1 cellular context compared by ENCODE assay signal in the genomic region with DNA sequence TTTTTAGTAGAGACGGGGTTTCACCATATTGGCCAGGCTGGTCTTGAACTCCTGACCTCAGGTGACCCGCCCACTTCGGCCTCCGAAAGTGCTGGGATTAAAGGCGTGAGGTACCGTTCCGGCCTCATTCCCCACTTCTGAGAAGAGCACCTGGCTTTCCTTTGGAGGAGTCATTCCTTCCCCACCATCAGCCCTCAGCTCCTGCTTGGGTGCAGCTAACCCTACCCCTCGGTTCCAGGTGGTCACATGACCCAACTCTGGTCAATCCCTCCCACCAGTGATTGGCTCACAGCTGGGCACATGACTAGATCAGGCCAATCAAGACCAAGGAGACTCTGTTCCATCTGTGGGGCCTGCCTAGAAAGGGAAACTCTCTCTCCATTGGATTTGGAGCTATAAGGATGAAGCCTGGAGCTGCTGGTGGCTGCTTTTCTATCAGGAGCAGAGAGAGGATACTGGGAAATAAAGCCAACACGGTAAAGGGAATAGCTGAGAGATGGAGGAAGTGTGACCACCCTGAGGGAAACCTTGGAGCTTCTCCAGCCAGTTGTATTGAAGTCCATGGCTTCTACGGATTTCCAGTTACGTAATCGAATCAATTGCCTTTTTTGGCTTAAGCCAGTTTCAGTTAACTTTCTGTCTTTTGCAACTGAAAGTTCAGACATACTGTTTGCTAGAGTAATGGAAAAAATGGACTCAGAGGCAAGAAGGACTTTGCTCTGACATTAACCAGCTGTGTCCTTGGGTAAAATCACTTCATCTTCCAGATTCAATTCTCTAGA.
TF ChIP-seq lines count a peak whose summit lies in the region.

No MANE protein-coding gene starts in this region.

TF ChIP-seq in HepG2, 621 proteins besides CTCF, POLR2A, EP300 and RAD21 (continued from another document):
- TF ChIP-seq, protein P1, sequence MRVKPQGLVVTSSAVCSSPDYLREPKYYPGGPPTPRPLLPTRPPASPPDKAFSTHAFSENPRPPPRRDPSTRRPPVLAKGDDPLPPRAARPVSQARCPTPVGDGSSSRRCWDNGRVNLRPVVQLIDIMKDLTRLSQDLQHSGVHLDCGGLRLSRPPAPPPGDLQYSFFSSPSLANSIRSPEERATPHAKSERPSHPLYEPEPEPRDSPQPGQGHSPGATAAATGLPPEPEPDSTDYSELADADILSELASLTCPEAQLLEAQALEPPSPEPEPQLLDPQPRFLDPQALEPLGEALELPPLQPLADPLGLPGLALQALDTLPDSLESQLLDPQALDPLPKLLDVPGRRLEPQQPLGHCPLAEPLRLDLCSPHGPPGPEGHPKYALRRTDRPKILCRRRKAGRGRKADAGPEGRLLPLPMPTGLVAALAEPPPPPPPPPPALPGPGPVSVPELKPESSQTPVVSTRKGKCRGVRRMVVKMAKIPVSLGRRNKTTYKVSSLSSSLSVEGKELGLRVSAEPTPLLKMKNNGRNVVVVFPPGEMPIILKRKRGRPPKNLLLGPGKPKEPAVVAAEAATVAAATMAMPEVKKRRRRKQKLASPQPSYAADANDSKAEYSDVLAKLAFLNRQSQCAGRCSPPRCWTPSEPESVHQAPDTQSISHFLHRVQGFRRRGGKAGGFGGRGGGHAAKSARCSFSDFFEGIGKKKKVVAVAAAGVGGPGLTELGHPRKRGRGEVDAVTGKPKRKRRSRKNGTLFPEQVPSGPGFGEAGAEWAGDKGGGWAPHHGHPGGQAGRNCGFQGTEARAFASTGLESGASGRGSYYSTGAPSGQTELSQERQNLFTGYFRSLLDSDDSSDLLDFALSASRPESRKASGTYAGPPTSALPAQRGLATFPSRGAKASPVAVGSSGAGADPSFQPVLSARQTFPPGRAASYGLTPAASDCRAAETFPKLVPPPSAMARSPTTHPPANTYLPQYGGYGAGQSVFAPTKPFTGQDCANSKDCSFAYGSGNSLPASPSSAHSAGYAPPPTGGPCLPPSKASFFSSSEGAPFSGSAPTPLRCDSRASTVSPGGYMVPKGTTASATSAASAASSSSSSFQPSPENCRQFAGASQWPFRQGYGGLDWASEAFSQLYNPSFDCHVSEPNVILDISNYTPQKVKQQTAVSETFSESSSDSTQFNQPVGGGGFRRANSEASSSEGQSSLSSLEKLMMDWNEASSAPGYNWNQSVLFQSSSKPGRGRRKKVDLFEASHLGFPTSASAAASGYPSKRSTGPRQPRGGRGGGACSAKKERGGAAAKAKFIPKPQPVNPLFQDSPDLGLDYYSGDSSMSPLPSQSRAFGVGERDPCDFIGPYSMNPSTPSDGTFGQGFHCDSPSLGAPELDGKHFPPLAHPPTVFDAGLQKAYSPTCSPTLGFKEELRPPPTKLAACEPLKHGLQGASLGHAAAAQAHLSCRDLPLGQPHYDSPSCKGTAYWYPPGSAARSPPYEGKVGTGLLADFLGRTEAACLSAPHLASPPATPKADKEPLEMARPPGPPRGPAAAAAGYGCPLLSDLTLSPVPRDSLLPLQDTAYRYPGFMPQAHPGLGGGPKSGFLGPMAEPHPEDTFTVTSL (CRISPR knock-in tag; IDR thresholded peaks at IDR 0.05; ENCODE audit: borderline replicate concordance), result peak; percentile 69; the same call in 1 of the 2 replicates
- TF ChIP-seq SMAD9 (CRISPR knock-in tag; IDR thresholded peaks at IDR 0.05), result no peak
- TF ChIP-seq, protein P2, sequence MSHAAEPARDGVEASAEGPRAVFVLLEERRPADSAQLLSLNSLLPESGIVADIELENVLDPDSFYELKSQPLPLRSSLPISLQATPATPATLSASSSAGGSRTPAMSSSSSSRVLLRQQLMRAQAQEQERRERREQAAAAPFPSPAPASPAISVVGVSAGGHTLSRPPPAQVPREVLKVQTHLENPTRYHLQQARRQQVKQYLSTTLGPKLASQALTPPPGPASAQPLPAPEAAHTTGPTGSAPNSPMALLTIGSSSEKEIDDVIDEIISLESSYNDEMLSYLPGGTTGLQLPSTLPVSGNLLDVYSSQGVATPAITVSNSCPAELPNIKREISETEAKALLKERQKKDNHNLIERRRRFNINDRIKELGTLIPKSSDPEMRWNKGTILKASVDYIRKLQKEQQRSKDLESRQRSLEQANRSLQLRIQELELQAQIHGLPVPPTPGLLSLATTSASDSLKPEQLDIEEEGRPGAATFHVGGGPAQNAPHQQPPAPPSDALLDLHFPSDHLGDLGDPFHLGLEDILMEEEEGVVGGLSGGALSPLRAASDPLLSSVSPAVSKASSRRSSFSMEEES (CRISPR knock-in tag; IDR thresholded peaks at IDR 0.05), result 0 out of 2 replicates have a peak, but pooled peaks have one; percentile 21
- TF ChIP-seq CCDC6 (CRISPR knock-in tag; IDR thresholded peaks at IDR 0.05), result 0 out of 2 replicates have a peak, but pooled peaks have one; percentile 53
- no peak for TF ChIP-seq ZSCAN30 (CRISPR knock-in tag; IDR thresholded peaks at IDR 0.05)
- TF ChIP-seq, protein P3, sequence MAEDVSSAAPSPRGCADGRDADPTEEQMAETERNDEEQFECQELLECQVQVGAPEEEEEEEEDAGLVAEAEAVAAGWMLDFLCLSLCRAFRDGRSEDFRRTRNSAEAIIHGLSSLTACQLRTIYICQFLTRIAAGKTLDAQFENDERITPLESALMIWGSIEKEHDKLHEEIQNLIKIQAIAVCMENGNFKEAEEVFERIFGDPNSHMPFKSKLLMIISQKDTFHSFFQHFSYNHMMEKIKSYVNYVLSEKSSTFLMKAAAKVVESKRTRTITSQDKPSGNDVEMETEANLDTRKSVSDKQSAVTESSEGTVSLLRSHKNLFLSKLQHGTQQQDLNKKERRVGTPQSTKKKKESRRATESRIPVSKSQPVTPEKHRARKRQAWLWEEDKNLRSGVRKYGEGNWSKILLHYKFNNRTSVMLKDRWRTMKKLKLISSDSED (CRISPR knock-in tag; IDR thresholded peaks at IDR 0.05), result no peak
- peak; percentile 76 for TF ChIP-seq NFYC (CRISPR knock-in tag; IDR thresholded peaks at IDR 0.05)
- no peak for TF ChIP-seq MXD4 (CRISPR knock-in tag; IDR thresholded peaks at IDR 0.05)
- no peak for TF ChIP-seq ZNF839 (CRISPR knock-in tag; IDR thresholded peaks at IDR 0.05; ENCODE audit: borderline replicate concordance)
- TF ChIP-seq, protein P4, sequence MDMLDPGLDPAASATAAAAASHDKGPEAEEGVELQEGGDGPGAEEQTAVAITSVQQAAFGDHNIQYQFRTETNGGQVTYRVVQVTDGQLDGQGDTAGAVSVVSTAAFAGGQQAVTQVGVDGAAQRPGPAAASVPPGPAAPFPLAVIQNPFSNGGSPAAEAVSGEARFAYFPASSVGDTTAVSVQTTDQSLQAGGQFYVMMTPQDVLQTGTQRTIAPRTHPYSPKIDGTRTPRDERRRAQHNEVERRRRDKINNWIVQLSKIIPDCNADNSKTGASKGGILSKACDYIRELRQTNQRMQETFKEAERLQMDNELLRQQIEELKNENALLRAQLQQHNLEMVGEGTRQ (IDR thresholded peaks at IDR 0.05; ENCODE audit: low read depth, low read length), result peak; percentile 86
- TF ChIP-seq, protein P4 (CRISPR knock-in tag; IDR thresholded peaks at IDR 0.05; ENCODE audit: borderline replicate concordance), result peak; percentile 89
- peak; percentile 79 for TF ChIP-seq ZNF317 (CRISPR knock-in tag; IDR thresholded peaks at IDR 0.05)
- no peak for TF ChIP-seq PAF1 (CRISPR knock-in tag; IDR thresholded peaks at IDR 0.05)
- TF ChIP-seq HCFC1 (IDR thresholded peaks at IDR 0.05; ENCODE audit: low read depth, low read length), result no peak
- no peak for TF ChIP-seq MTA3 (CRISPR knock-in tag; IDR thresholded peaks at IDR 0.05)
- peak; percentile 41; the same call in 1 of the 2 replicates for TF ChIP-seq ISL2 (CRISPR knock-in tag; IDR thresholded peaks at IDR 0.05)
- peak; percentile 92 for TF ChIP-seq ZNF644 (CRISPR knock-in tag; IDR thresholded peaks at IDR 0.05; ENCODE audit: low read depth)
- TF ChIP-seq, protein P5, sequence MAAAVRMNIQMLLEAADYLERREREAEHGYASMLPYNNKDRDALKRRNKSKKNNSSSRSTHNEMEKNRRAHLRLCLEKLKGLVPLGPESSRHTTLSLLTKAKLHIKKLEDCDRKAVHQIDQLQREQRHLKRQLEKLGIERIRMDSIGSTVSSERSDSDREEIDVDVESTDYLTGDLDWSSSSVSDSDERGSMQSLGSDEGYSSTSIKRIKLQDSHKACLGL (CRISPR knock-in tag; IDR thresholded peaks at IDR 0.05), result no peak
